In the genomic region with DNA sequence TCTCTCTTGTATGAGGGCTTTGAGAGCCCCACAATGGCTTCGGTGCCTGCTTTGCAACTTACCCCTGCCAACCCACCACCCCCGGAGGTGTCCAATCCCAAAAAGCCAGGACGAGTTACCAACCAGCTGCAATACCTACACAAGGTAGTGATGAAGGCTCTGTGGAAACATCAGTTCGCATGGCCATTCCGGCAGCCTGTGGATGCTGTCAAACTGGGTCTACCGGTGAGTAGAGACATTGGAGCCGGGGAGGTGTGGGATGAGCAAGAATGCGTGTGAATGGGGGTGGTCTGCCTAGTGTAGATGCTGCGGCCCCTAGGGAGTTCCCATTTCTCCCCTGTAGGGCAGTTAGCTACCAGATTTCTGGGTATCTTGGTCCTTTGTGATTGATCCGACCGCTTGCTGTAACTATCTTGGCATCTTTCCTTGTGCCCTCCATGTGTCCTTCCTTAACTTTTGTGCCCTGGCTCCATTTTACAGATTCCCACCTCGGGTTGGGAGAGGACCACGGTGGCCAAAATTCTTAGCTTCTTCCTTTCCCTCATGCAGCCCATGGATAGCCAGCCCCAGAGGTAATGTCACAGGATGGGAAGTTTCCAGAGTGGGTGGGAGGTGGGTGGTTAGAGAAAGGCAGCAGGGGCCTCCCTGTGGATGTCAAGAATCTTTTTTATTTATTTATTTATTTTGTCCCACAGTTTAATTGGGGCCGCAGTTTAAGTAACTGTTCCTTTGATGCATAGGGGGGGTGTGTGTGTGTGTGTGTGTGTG, we compare ENCODE assay signal across 1 cellular context.
TF ChIP-seq lines count a peak whose summit lies in the region.

No MANE protein-coding gene starts in this region.

TF ChIP-seq in SK-N-SH, 30 proteins besides CTCF, POLR2A, EP300 and RAD21 (continued from another document):
- TF ChIP-seq IRF3 (IDR thresholded peaks at IDR 0.05; ENCODE audit: low read depth, low read length) (no peak), MXI1 (IDR thresholded peaks at IDR 0.05; ENCODE audit: low read depth, low read length) (peak; percentile 9; the same call in 1 of the 2 replicates), SIN3A (IDR thresholded peaks at IDR 0.05; ENCODE audit: borderline replicate concordance, low read depth, low read length) (no peak)
